ENCODE assay signal across 18 cellular contexts in genomic region chr7:30309302-30309701, GRCh38.
"Had no signal": no experiment of that assay in that cellular context is flagged by ENCODE, and none has a peak within 500 bp of the region (broad histone marks: within the 10 kb centered on the region; RNA-seq: fewer than 3 reads in every experiment).

No MANE protein-coding gene starts in this region.

- H3K27me3 Mint-ChIP-seq: activated naive CD8-positive, alpha-beta T cell treated with anti-CD3 and anti-CD28 coated beads, Interleukin-2, amount 10 ng/mL, durations not matched to agents 7 days and 5 days; effector memory CD8-positive, alpha-beta T cell had no signal

- H3K27ac ChIP-seq: brain microvascular endothelial cell, psoas muscle, right lobe of liver, thoracic aorta, uterus, VCaP had no signal

- H3K36me3 ChIP-seq: brain microvascular endothelial cell, right lobe of liver, thoracic aorta, uterus had no signal

- H3K4me3 ChIP-seq: psoas muscle, right lobe of liver, thoracic aorta, uterus had no signal

- H3K9me3 Mint-ChIP-seq: effector memory CD8-positive, alpha-beta T cell had no signal

- DNase-seq: activated CD4-positive, alpha-beta T cell treated with anti-CD3 and anti-CD28 coated beads for 48 hours; activated CD8-positive, alpha-beta memory T cell treated with anti-CD3 and anti-CD28 coated beads, Interleukin-2, amount 50 U/mL, for 4 hours; activated CD8-positive, alpha-beta T cell treated with anti-CD3 and anti-CD28 coated beads, Interleukin-2, amount 10 ng/mL, durations not matched to agents 7 days and 5 days; activated naive CD8-positive, alpha-beta T cell treated with anti-CD3 and anti-CD28 coated beads, Interleukin-2, amount 10 ng/mL, durations not matched to agents 7 days and 5 days; anterior cingulate cortex; brain microvascular endothelial cell; cerebellar nuclear complex; dermis blood vessel endothelial cell; effector memory CD8-positive, alpha-beta T cell; head of caudate nucleus; kidney glomerular epithelial cell; psoas muscle; right lobe of liver; T-helper 1 cell; uterus had no signal

- H3K9me3 ChIP-seq: psoas muscle, right lobe of liver, thoracic aorta, uterus had no signal

- FAIRE-seq: frontal cortex had no signal

- H3K27ac Mint-ChIP-seq: activated CD8-positive, alpha-beta T cell treated with anti-CD3 and anti-CD28 coated beads, Interleukin-2, amount 10 ng/mL, durations not matched to agents 7 days and 5 days; activated naive CD8-positive, alpha-beta T cell treated with anti-CD3 and anti-CD28 coated beads, Interleukin-2, amount 10 ng/mL, durations not matched to agents 7 days and 5 days; effector memory CD8-positive, alpha-beta T cell had no signal

- ATAC-seq: activated CD8-positive, alpha-beta T cell treated with anti-CD3 and anti-CD28 coated beads, Interleukin-2, amount 10 ng/mL, durations not matched to agents 7 days and 5 days; effector memory CD8-positive, alpha-beta T cell; psoas muscle had no signal

- H3K4me3 Mint-ChIP-seq: activated CD8-positive, alpha-beta T cell treated with anti-CD3 and anti-CD28 coated beads, Interleukin-2, amount 10 ng/mL, durations not matched to agents 7 days and 5 days; activated naive CD8-positive, alpha-beta T cell treated with anti-CD3 and anti-CD28 coated beads, Interleukin-2, amount 10 ng/mL, durations not matched to agents 7 days and 5 days; effector memory CD8-positive, alpha-beta T cell had no signal

- H3K27me3 ChIP-seq: brain microvascular endothelial cell, right lobe of liver, uterus had no signal
